In the genomic region with DNA sequence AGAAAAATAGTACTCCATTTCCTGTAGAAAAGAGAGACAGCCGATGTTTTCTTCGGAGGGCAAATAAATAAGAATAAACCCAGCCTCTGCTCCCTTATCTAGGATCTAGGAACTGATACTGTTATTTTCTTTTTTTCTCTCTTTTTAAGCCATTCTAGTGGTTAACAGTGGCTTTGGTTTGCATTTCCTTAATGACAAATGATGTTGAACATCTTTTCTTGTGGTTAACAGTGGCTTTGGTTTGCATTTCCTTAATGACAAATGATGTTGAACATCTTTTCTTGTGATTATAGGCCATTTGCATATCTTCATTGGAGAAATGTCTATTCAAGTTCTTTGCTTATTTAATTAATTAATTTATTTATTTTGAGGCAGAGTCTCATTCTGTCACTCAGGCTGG, we compare ENCODE assay signal across 26 cellular contexts. TPM values are rescaled to one million over a fixed set of nuclear protein-coding genes. Genes with fewer than 3 reads are reported as not detected.
A peak's percentile ranks its signal among the peaks of the same experiment; 100 is the strongest.
DNase-seq lines count a peak whose midpoint lies in the region; ATAC-seq, FAIRE-seq and TF ChIP-seq lines count a peak whose summit lies in the region.
"Had no signal": no experiment of that assay in that cellular context is flagged by ENCODE, and none has a peak within 500 bp of the region (broad histone marks: within the 10 kb centered on the region; RNA-seq: fewer than 3 reads in every experiment).

No MANE protein-coding gene starts in this region.

- intact Hi-C loops in CD8-positive, alpha-beta T cell (cut with DNase I, micrococcal nuclease) = no loop called here
- intact Hi-C loops in naive thymus-derived CD4-positive, alpha-beta T cell (cut with micrococcal nuclease) = no loop called here

- H3K36me3 Mint-ChIP-seq in CD8-positive, alpha-beta T cell = no peaks in the 10 kb centered on the region
- no peaks in the 10 kb centered on the region for H3K36me3 Mint-ChIP-seq in central memory CD8-positive, alpha-beta T cell (ENCODE audit: insufficient read depth)
- peaks cover 2 to 10% (median 5%) of the 10 kb centered on the region in 5 donors for H3K36me3 Mint-ChIP-seq in naive thymus-derived CD4-positive, alpha-beta T cell
- H3K36me3 Mint-ChIP-seq: activated naive CD4-positive, alpha-beta T cell treated with anti-CD3 and anti-CD28 coated beads, Interleukin-2, amount 10 ng/mL, durations not matched to agents 7 days and 5 days had no signal

- peaks cover 41% of the 10 kb centered on the region for H3K27me3 Mint-ChIP-seq in CD8-positive, alpha-beta T cell (ENCODE audit: low read depth)
- H3K27me3 Mint-ChIP-seq in central memory CD8-positive, alpha-beta T cell = peaks cover 32% of the 10 kb centered on the region
- peaks cover 23 to 62% (median 33%) of the 10 kb centered on the region in 5 donors for H3K27me3 Mint-ChIP-seq in naive thymus-derived CD4-positive, alpha-beta T cell

- FAIRE-seq in HTR-8/SVneo (lab: Jason Lieb, UNC) = peak; percentile 20

- H3K27me3 ChIP-seq in CD8-positive, alpha-beta T cell (ENCODE audit: insufficient read depth, low read length) = peaks cover 6% of the 10 kb centered on the region
- H3K27me3 ChIP-seq in naive thymus-derived CD4-positive, alpha-beta T cell (ENCODE audit: control insufficient read depth in 2 of 2, insufficient read depth in 2 of 2, low read length in 2 of 2) = no peaks in the 10 kb centered on the region
- H3K27me3 ChIP-seq: right lobe of liver had no signal

- no peak for DNase-seq in CD8-positive, alpha-beta T cell
- DNase-seq in HTR-8/SVneo (ENCODE audit: insufficient read length, low spot score) = no peak
- no peak for DNase-seq in central memory CD8-positive, alpha-beta T cell (ENCODE audit: low spot score in 2 of 2)
- peak in 5 of 9 donors; percentile 1 to 30 (median 13) for DNase-seq in naive thymus-derived CD4-positive, alpha-beta T cell
- DNase-seq in NCI-H2081 (lab: John Stamatoyannopoulos, UW) = no peak
- DNase-seq: activated CD4-positive, alpha-beta T cell treated with anti-CD3 and anti-CD28 coated beads, Interleukin-2, amount 10 ng/mL, durations not matched to agents 7 days and 5 days; activated naive CD4-positive, alpha-beta T cell treated with anti-CD3 and anti-CD28 coated beads, Interleukin-2, amount 10 ng/mL, durations not matched to agents 7 days and 5 days; aorta; caudate nucleus; DMS 273 treated with DMSO at 0.1 percent for 48 hours; GOT3; left cardiac atrium; NCI-H774; OCI-M1; right lobe of liver; stimulated activated naive CD8-positive, alpha-beta T cell treated with anti-CD3 and anti-CD28 coated beads, Interleukin-15, Interleukin-2, amounts not matched to agents 100 U/mL and 50 U/mL, for 24 hours; WERI-Rb-1 had no signal

- peaks cover 11% of the 10 kb centered on the region for H3K9me3 Mint-ChIP-seq in CD8-positive, alpha-beta T cell
- H3K9me3 Mint-ChIP-seq in central memory CD8-positive, alpha-beta T cell = peaks cover 6% of the 10 kb centered on the region
- H3K9me3 Mint-ChIP-seq in naive thymus-derived CD4-positive, alpha-beta T cell = peaks cover 3 to 21% (median 16%) of the 10 kb centered on the region in 11 donors

- CTCF ChIA-PET in CD8-positive, alpha-beta T cell (lab: Charles Lee) = no interaction called here
- CTCF ChIA-PET in naive thymus-derived CD4-positive, alpha-beta T cell (lab: Charles Lee) = interaction anchor here (0.7 kb wide), 1 partner anchor 33 kb away, joined by 3 read pairs; no protein-coding TSS in a partner anchor

- POLR2A ChIA-PET in CD8-positive, alpha-beta T cell (lab: Charles Lee) = no interaction called here
- POLR2A ChIA-PET in naive thymus-derived CD4-positive, alpha-beta T cell (lab: Charles Lee) = no interaction called here

- no peak overlapping the region for H3K4me3 ChIP-seq in CD8-positive, alpha-beta T cell (ENCODE audit: low read depth, low read length)
- H3K4me3 ChIP-seq in naive thymus-derived CD4-positive, alpha-beta T cell (ENCODE audit: low read length) = no peak overlapping the region
- H3K4me3 ChIP-seq: right lobe of liver had no signal

- H3K27ac Mint-ChIP-seq in CD8-positive, alpha-beta T cell = no peak overlapping the region
- H3K27ac Mint-ChIP-seq in central memory CD8-positive, alpha-beta T cell (ENCODE audit: low read depth) = no peak overlapping the region
- H3K27ac Mint-ChIP-seq in naive thymus-derived CD4-positive, alpha-beta T cell = peak overlapping the region in 1 of 9 donors; percentile 9
- H3K27ac Mint-ChIP-seq: activated CD4-positive, alpha-beta T cell treated with anti-CD3 and anti-CD28 coated beads, Interleukin-2, amount 10 ng/mL, durations not matched to agents 7 days and 5 days; activated naive CD4-positive, alpha-beta T cell treated with anti-CD3 and anti-CD28 coated beads, Interleukin-2, amount 10 ng/mL, durations not matched to agents 7 days and 5 days; activated T-helper 1 cell treated with anti-CD3 and anti-CD28 coated beads, Interleukin-12 subunit alpha, Interleukin-12 subunit beta, Interleukin-2, Interleukin-4 antibody, amounts not matched to agents 30 ng/mL and 10 ng/mL and 1 ng/mL, durations not matched to agents 14 hours and 24 hours and 36 hours; T-helper 2 cell treated with Interferon-gamma antibody and Interleukin-4, amounts not matched to agents 5 μg/mL and 100 μg/mL, for 36 hours had no signal

- no peak for TF ChIP-seq CTCF in CD8-positive, alpha-beta T cell (IDR thresholded peaks at IDR 0.05)

- peaks cover 5% of the 10 kb centered on the region for H3K4me1 Mint-ChIP-seq in CD8-positive, alpha-beta T cell (ENCODE audit: low read depth)
- H3K4me1 Mint-ChIP-seq in central memory CD8-positive, alpha-beta T cell = peaks cover 6% of the 10 kb centered on the region
- peaks cover 0 to 15% (median 0%) of the 10 kb centered on the region in 7 donors for H3K4me1 Mint-ChIP-seq in naive thymus-derived CD4-positive, alpha-beta T cell

- peak; percentile 58 for ATAC-seq in CD8-positive, alpha-beta T cell
- peak; percentile 93 for ATAC-seq in central memory CD8-positive, alpha-beta T cell (replicated peaks; ENCODE audit: extremely low read depth, poor library complexity, severe bottlenecking)
- ATAC-seq in naive thymus-derived CD4-positive, alpha-beta T cell = no peak
- ATAC-seq in GM19351 (IDR thresholded peaks at IDR 0.05; ENCODE audit: unreplicated experiment) = no peak
- ATAC-seq in HG02870 (IDR thresholded peaks at IDR 0.05; ENCODE audit: unreplicated experiment) = no peak
- ATAC-seq: left cardiac atrium; right lobe of liver; SK-N-SH treated with all-trans-retinoic acid at 6 μM for 48 hours; stimulated activated naive CD8-positive, alpha-beta T cell treated with anti-CD3 and anti-CD28 coated beads, Interleukin-15, Interleukin-2, amounts not matched to agents 100 U/mL and 50 U/mL, for 24 hours had no signal

- H3K36me3 ChIP-seq in CD8-positive, alpha-beta T cell (ENCODE audit: insufficient read depth, low read length) = no peaks in the 10 kb centered on the region
- no peaks in the 10 kb centered on the region for H3K36me3 ChIP-seq in naive thymus-derived CD4-positive, alpha-beta T cell (ENCODE audit: control insufficient read depth in 2 of 3, insufficient read depth in 3 of 3, low read length in 3 of 3)
- H3K36me3 ChIP-seq: right lobe of liver, WERI-Rb-1 had no signal

- no peak overlapping the region for H3K27ac ChIP-seq in CD8-positive, alpha-beta T cell (ENCODE audit: low read depth, low read length)
- no peak overlapping the region for H3K27ac ChIP-seq in naive thymus-derived CD4-positive, alpha-beta T cell (ENCODE audit: low read depth, low read length)
- H3K27ac ChIP-seq: parathyroid adenoma, right lobe of liver, WERI-Rb-1 had no signal

- no peak overlapping the region for H3K4me3 Mint-ChIP-seq in CD8-positive, alpha-beta T cell
- peak overlapping the region; percentile 31 for H3K4me3 Mint-ChIP-seq in central memory CD8-positive, alpha-beta T cell
- peak overlapping the region in 1 of 10 donors; percentile 35 for H3K4me3 Mint-ChIP-seq in naive thymus-derived CD4-positive, alpha-beta T cell
- H3K4me3 Mint-ChIP-seq: activated CD4-positive, alpha-beta T cell treated with anti-CD3 and anti-CD28 coated beads, Interleukin-2, amount 10 ng/mL, durations not matched to agents 7 days and 5 days; activated naive CD4-positive, alpha-beta T cell treated with anti-CD3 and anti-CD28 coated beads, Interleukin-2, amount 10 ng/mL, durations not matched to agents 7 days and 5 days; activated T-helper 1 cell treated with anti-CD3 and anti-CD28 coated beads, Interleukin-12 subunit alpha, Interleukin-12 subunit beta, Interleukin-2, Interleukin-4 antibody, amounts not matched to agents 30 ng/mL and 10 ng/mL and 1 ng/mL, durations not matched to agents 14 hours and 24 hours and 36 hours; T-helper 2 cell treated with Interferon-gamma antibody and Interleukin-4, amounts not matched to agents 5 μg/mL and 100 μg/mL, for 36 hours had no signal

- H3K9me3 ChIP-seq in CD8-positive, alpha-beta T cell (ENCODE audit: low read length) = no peaks in the 10 kb centered on the region
- H3K9me3 ChIP-seq in naive thymus-derived CD4-positive, alpha-beta T cell (ENCODE audit: control insufficient read depth in 2 of 3, low read length in 3 of 3) = no peaks in the 10 kb centered on the region
- H3K9me3 ChIP-seq: right lobe of liver had no signal

- no peaks in the 10 kb centered on the region for H3K4me1 ChIP-seq in CD8-positive, alpha-beta T cell (ENCODE audit: insufficient read depth, low read length)
- peaks cover 0 to 13% of the 10 kb centered on the region in 2 donors for H3K4me1 ChIP-seq in naive thymus-derived CD4-positive, alpha-beta T cell (ENCODE audit: control insufficient read depth in 2 of 2, insufficient read depth in 2 of 2, low read length in 2 of 2)

RNA-seq across cellular contexts. Expression of a gene that starts 20.6 kb away (rescaled TPM):
- not detected for total RNA-seq in CD8-positive, alpha-beta T cell
- total RNA-seq in naive thymus-derived CD4-positive, alpha-beta T cell = 10 to 100 TPM in 1 of 5 experiments, 1 to 10 TPM in 3, under 1 TPM in 1; 0.19 to 10.6 (median 3.9) TPM
- polyA plus RNA-seq in naive thymus-derived CD4-positive, alpha-beta T cell = under 1 TPM in 1 of 2 donors, not detected in 1; 0.09 TPM
- total RNA-seq: G401 had no signal
- polyA plus RNA-seq: neural cell had no signal

RNA-seq across cellular contexts. Expression of a gene that starts 29.0 kb away (rescaled TPM):
- total RNA-seq in CD8-positive, alpha-beta T cell = not detected
- not detected for total RNA-seq in naive thymus-derived CD4-positive, alpha-beta T cell
- polyA plus RNA-seq in naive thymus-derived CD4-positive, alpha-beta T cell = not detected
- total RNA-seq: activated CD4-positive, alpha-beta T cell treated with anti-CD3 and anti-CD28 coated beads, Interleukin-2, amount 10 ng/mL, durations not matched to agents 7 days and 5 days; activated T-helper 1 cell treated with anti-CD3 and anti-CD28 coated beads, Interleukin-12 subunit alpha, Interleukin-12 subunit beta, Interleukin-2, Interleukin-4 antibody, amounts not matched to agents 30 ng/mL and 10 ng/mL and 1 ng/mL, durations not matched to agents 14 hours and 24 hours and 36 hours; dermis microvascular lymphatic vessel endothelial cell; G401; right lobe of liver had no signal
- polyA plus RNA-seq: neural cell had no signal

RNA-seq across cellular contexts. Expression of a gene that starts 57.0 kb away (rescaled TPM):
- not detected for total RNA-seq in CD8-positive, alpha-beta T cell
- total RNA-seq in naive thymus-derived CD4-positive, alpha-beta T cell = under 1 TPM in 1 of 5 experiments, not detected in 4; 0.22 TPM
- under 1 TPM in 1 of 2 donors, not detected in 1; 0.11 TPM for polyA plus RNA-seq in naive thymus-derived CD4-positive, alpha-beta T cell
- total RNA-seq: activated CD4-positive, alpha-beta T cell treated with anti-CD3 and anti-CD28 coated beads, Interleukin-2, amount 10 ng/mL, durations not matched to agents 7 days and 5 days; activated T-helper 1 cell treated with anti-CD3 and anti-CD28 coated beads, Interleukin-12 subunit alpha, Interleukin-12 subunit beta, Interleukin-2, Interleukin-4 antibody, amounts not matched to agents 30 ng/mL and 10 ng/mL and 1 ng/mL, durations not matched to agents 14 hours and 24 hours and 36 hours; dermis microvascular lymphatic vessel endothelial cell had no signal
- polyA plus RNA-seq: aorta, neural cell had no signal

Comparison
In these comparisons a context has a peak if more than half of its experiments do, and no peak if none do; other contexts are left out.
1. ATAC-seq: peak in CD8-positive, alpha-beta T cell (single experiment) and central memory CD8-positive, alpha-beta T cell (single experiment); none in naive thymus-derived CD4-positive, alpha-beta T cell (single experiment), GM19351 (single experiment) and HG02870 (single experiment).
2. DNase-seq: peak in naive thymus-derived CD4-positive, alpha-beta T cell (5 of 9); none in CD8-positive, alpha-beta T cell (0 of 7), HTR-8/SVneo (single experiment), central memory CD8-positive, alpha-beta T cell (0 of 2) and NCI-H2081 (0 of 2).